In genomic region chr22:20169253-20169822, GRCh38 we compare ENCODE assay signal across 14 cellular contexts. TPM values are rescaled to one million over a fixed set of nuclear protein-coding genes. Genes with fewer than 3 reads are reported as not detected.
DNase-seq lines count a peak whose midpoint lies in the region; ATAC-seq and TF ChIP-seq lines count a peak whose summit lies in the region.
"Had no signal": no experiment of that assay in that cellular context is flagged by ENCODE, and none has a peak within 500 bp of the region (broad histone marks: within the 10 kb centered on the region; RNA-seq: fewer than 3 reads in every experiment).

No MANE protein-coding gene starts in this region.

- no peak for ATAC-seq in HG02840 (IDR thresholded peaks at IDR 0.05; ENCODE audit: low FRiP score, unreplicated experiment)
- ATAC-seq: CD8-positive, alpha-beta T cell had no signal

- H3K27me3 Mint-ChIP-seq in HFFc6 (ENCODE audit: insufficient read depth) = peaks cover 28% of the 10 kb centered on the region

- H3K4me2 ChIP-seq in BLaER1 treated with 17β-estradiol and CSF1 and Interleukin-3, amounts not matched to agents 10 nM and 100 nM = peak overlapping the region in 9 of 11 experiments; percentile 21 to 76 (median 64); a peak in 14 of 22 replicates

- no peaks in the 10 kb centered on the region for H4K20me1 ChIP-seq in BLaER1 treated with 17β-estradiol and CSF1 and Interleukin-3, amounts not matched to agents 10 nM and 100 nM

- no peaks in the 10 kb centered on the region for H3K27me3 ChIP-seq in BLaER1 treated with 17β-estradiol and CSF1 and Interleukin-3, amounts not matched to agents 10 nM and 100 nM
- peaks cover 13% of the 10 kb centered on the region for H3K27me3 ChIP-seq in brain microvascular endothelial cell (replicated peaks)

- H3K27ac Mint-ChIP-seq in HFFc6 = no peak overlapping the region
- H3K27ac Mint-ChIP-seq: CD8-positive, alpha-beta T cell; H9 had no signal

- DNase-seq in HFFc6 (no peak), brain microvascular endothelial cell (no peak)
- no peak for DNase-seq in stimulated activated CD4-positive, alpha-beta T cell treated with anti-CD3 and anti-CD28 coated beads, Interleukin-4, amount 100 ng/mL, for 1 hour
- DNase-seq in stimulated activated CD4-positive, alpha-beta T cell treated with anti-CD3 and anti-CD28 coated beads, Interleukin-4, amount 100 ng/mL, for 4 hours = no peak
- DNase-seq: AML-193; Calu3; CD8-positive, alpha-beta T cell; DND-41; EL; H9 had no signal

- in situ Hi-C loops in brain microvascular endothelial cell (cut with HindIII; ENCODE audit: low pct_ligation_motif_present, low sequenced_read_pairs) = no loop called here

- no peaks in the 10 kb centered on the region for H3K36me3 ChIP-seq in BLaER1 treated with 17β-estradiol and CSF1 and Interleukin-3, amounts not matched to agents 10 nM and 100 nM
- H3K36me3 ChIP-seq in brain microvascular endothelial cell (replicated peaks) = no peaks in the 10 kb centered on the region

- H3K4me1 Mint-ChIP-seq in HFFc6 (ENCODE audit: low read depth) = no peaks in the 10 kb centered on the region

- no peaks in the 10 kb centered on the region for H3K36me3 Mint-ChIP-seq in HFFc6 (ENCODE audit: low read depth)
- H3K36me3 Mint-ChIP-seq: CD8-positive, alpha-beta T cell had no signal

- no peak overlapping the region for H3K9ac ChIP-seq in BLaER1 treated with 17β-estradiol and CSF1 and Interleukin-3, amounts not matched to agents 10 nM and 100 nM

- no peaks in the 10 kb centered on the region for H3K9me3 ChIP-seq in BLaER1 treated with 17β-estradiol and CSF1 and Interleukin-3, amounts not matched to agents 10 nM and 100 nM (replicated peaks in 1 of 11)

- H3K9me3 Mint-ChIP-seq in HFFc6 = no peaks in the 10 kb centered on the region
- H3K9me3 Mint-ChIP-seq: CD8-positive, alpha-beta T cell had no signal

- H3K4me3 ChIP-seq in BLaER1 treated with 17β-estradiol and CSF1 and Interleukin-3, amounts not matched to agents 10 nM and 100 nM = no peak overlapping the region
- no peak overlapping the region for H3K4me3 ChIP-seq in brain microvascular endothelial cell (ENCODE audit: low read depth, low read length)

- no peak overlapping the region for H3K4me3 Mint-ChIP-seq in HFFc6
- H3K4me3 Mint-ChIP-seq: CD8-positive, alpha-beta T cell; H9 had no signal

- no peak overlapping the region for H3K27ac ChIP-seq in BLaER1 treated with 17β-estradiol and CSF1 and Interleukin-3, amounts not matched to agents 10 nM and 100 nM
- H3K27ac ChIP-seq in brain microvascular endothelial cell = no peak overlapping the region
- H3K27ac ChIP-seq: HL-60 had no signal

- TF ChIP-seq CTCF in HFFc6 (IDR thresholded peaks at IDR 0.05) (peak; percentile 33), brain microvascular endothelial cell (IDR thresholded peaks at IDR 0.05; ENCODE audit: low read depth, low read length, missing control alignments) (peak; percentile 2)

- H3K4me1 ChIP-seq in BLaER1 treated with 17β-estradiol and CSF1 and Interleukin-3, amounts not matched to agents 10 nM and 100 nM = peaks cover 0 to 52% (median 27%) of the 10 kb centered on the region in 10 experiments; a peak in 16 of 20 replicates

RNA-seq across cellular contexts. Expression of gene CCDC188, which starts 18.5 kb away (rescaled TPM):
- 1 to 10 TPM in 4 of 6 experiments, under 1 TPM in 1, not detected in 1; 0.54 to 3.9 (median 2.8) TPM for total RNA-seq in HFFc6 (2021; fragmentation: NEBNext Ultra II Directional; extraction: Animal tissue kit (Norgen Biotek cat#: 25700))
- total RNA-seq: Calu3; CD8-positive, alpha-beta T cell; H1; H9 had no signal

RNA-seq across cellular contexts. Expression of gene ZDHHC8, which starts 37.7 kb away (rescaled TPM):
- 100 to 1,000 TPM in 3 of 6 experiments, 10 to 100 TPM in 3; 91.8 to 119 (median 99.1) TPM for total RNA-seq in HFFc6 (2021; fragmentation: NEBNext Ultra II Directional; extraction: Animal tissue kit (Norgen Biotek cat#: 25700))

RNA-seq across cellular contexts. Expression of gene TRMT2A, which starts 52.3 kb away (rescaled TPM):
- 10 to 100 TPM; 31.1 to 44.9 (median 38.5) TPM for total RNA-seq in HFFc6 (2021; fragmentation: NEBNext Ultra II Directional; extraction: Animal tissue kit (Norgen Biotek cat#: 25700))

RNA-seq across cellular contexts. Expression of gene RANBP1, which starts 53.4 kb away (rescaled TPM):
- total RNA-seq in HFFc6 (2021; fragmentation: NEBNext Ultra II Directional; extraction: Animal tissue kit (Norgen Biotek cat#: 25700)) = 100 to 1,000 TPM; 177 to 231 (median 226) TPM
